21 cellular contexts compared by ENCODE assay signal in genomic region chr4:763922-764321, GRCh38. TPM values are rescaled to one million over a fixed set of nuclear protein-coding genes. Genes with fewer than 3 reads are reported as not detected.
DNase-seq lines count a peak whose midpoint lies in the region; ATAC-seq and TF ChIP-seq lines count a peak whose summit lies in the region.
"Had no signal": no experiment of that assay in that cellular context is flagged by ENCODE, and none has a peak within 500 bp of the region (broad histone marks: within the 10 kb centered on the region; RNA-seq: fewer than 3 reads in every experiment).

No MANE protein-coding gene starts in this region.

- no peaks in the 10 kb centered on the region for H3K27me3 ChIP-seq in right lobe of liver
- H3K27me3 ChIP-seq: BLaER1, esophagus squamous epithelium, gastroesophageal sphincter, neural progenitor cell had no signal

- no peak overlapping the region for H3K4me3 ChIP-seq in right lobe of liver
- H3K4me3 ChIP-seq: BLaER1, esophagus squamous epithelium, gastroesophageal sphincter, neural progenitor cell had no signal

- TF ChIP-seq POLR2A in right lobe of liver (IDR thresholded peaks at IDR 0.05): no peak

- peak; percentile 16 for ATAC-seq in Right ventricle myocardium superior (ENCODE audit: poor library complexity)
- ATAC-seq in T-helper 17 cell: peak; percentile 73
- peak; percentile 4 to 17 (median 12) for ATAC-seq in right lobe of liver
- peak; percentile 52 for ATAC-seq in stimulated activated effector memory CD8-positive, alpha-beta T cell treated with anti-CD3 and anti-CD28 coated beads, Interleukin-12 subunit alpha, Interleukin-12 subunit beta, amount 100 ng/mL, for 72 hours
- ATAC-seq: gastroesophageal sphincter had no signal

- WGBS in right lobe of liver (ENCODE audit: insufficient coverage, low coverage, low lambda C conversion rate, missing lambda C conversion rate): 33% methylated on average over 1 of the region's 11 CpGs

- H3K27me3 Mint-ChIP-seq in T-helper 17 cell: no peaks in the 10 kb centered on the region
- H3K27me3 Mint-ChIP-seq: activated CD4-positive, alpha-beta T cell treated with anti-CD3 and anti-CD28 coated beads, Interleukin-2, amount 10 ng/mL, durations not matched to agents 7 days and 5 days had no signal

- peaks cover 35% of the 10 kb centered on the region for H3K4me1 Mint-ChIP-seq in T-helper 17 cell
- peaks cover 60% of the 10 kb centered on the region for H3K4me1 Mint-ChIP-seq in stimulated activated effector memory CD8-positive, alpha-beta T cell treated with anti-CD3 and anti-CD28 coated beads, Interleukin-12 subunit alpha, Interleukin-12 subunit beta, amount 100 ng/mL, for 72 hours

- H3K4me1 ChIP-seq in right lobe of liver: peaks cover 0 to 19% (median 4%) of the 10 kb centered on the region in 4 donors
- H3K4me1 ChIP-seq: neural progenitor cell had no signal

- peaks cover 0 to 27% (median 4%) of the 10 kb centered on the region in 4 donors for H3K36me3 ChIP-seq in right lobe of liver

- H3K36me3 Mint-ChIP-seq in T-helper 17 cell (ENCODE audit: low read depth): peaks cover 4% of the 10 kb centered on the region
- peaks cover 87% of the 10 kb centered on the region for H3K36me3 Mint-ChIP-seq in stimulated activated effector memory CD8-positive, alpha-beta T cell treated with anti-CD3 and anti-CD28 coated beads, Interleukin-12 subunit alpha, Interleukin-12 subunit beta, amount 100 ng/mL, for 72 hours

- in situ Hi-C loops in GM13976 (cut with MboI; ENCODE audit: low sequenced_read_pairs, unreplicated experiment): no loop called here

- H3K27ac Mint-ChIP-seq in T-helper 17 cell: peak overlapping the region; percentile 86
- H3K27ac Mint-ChIP-seq in stimulated activated effector memory CD8-positive, alpha-beta T cell treated with anti-CD3 and anti-CD28 coated beads, Interleukin-12 subunit alpha, Interleukin-12 subunit beta, amount 100 ng/mL, for 72 hours: peak overlapping the region; percentile 89
- H3K27ac Mint-ChIP-seq: neural progenitor cell had no signal

- TF ChIP-seq CTCF in right lobe of liver (IDR thresholded peaks at IDR 0.05) (no peak), GM13976 (IDR thresholded peaks at IDR 0.05; ENCODE audit: borderline replicate concordance, control extremely low read depth, extremely low read depth, insufficient read depth, missing control alignments) (no peak)

- no peak overlapping the region for H3K27ac ChIP-seq in right lobe of liver
- H3K27ac ChIP-seq: BLaER1, esophagus squamous epithelium, gastroesophageal sphincter, KMS-11, neural progenitor cell, VCaP had no signal

- H3K9me3 ChIP-seq in T-helper 17 cell (ENCODE audit: control insufficient read depth, low read length, poor library complexity, severe bottlenecking) (no peaks in the 10 kb centered on the region), right lobe of liver (no peaks in the 10 kb centered on the region)
- H3K9me3 ChIP-seq: BLaER1, esophagus squamous epithelium had no signal

- DNase-seq in Right ventricle myocardium superior: peak; percentile 40
- no peak for DNase-seq in cardiac septum (ENCODE audit: low spot score)
- DNase-seq in T-helper 17 cell: no peak
- peak in 2 of 3 donors; percentile 34 to 53 for DNase-seq in right lobe of liver
- DNase-seq in stimulated activated effector memory CD8-positive, alpha-beta T cell treated with anti-CD3 and anti-CD28 coated beads, Interleukin-12 subunit alpha, Interleukin-12 subunit beta, amount 100 ng/mL, for 72 hours (ENCODE audit: low spot score in 2 of 2): no peak
- DNase-seq in central memory CD4-positive, alpha-beta T cell: no peak
- DNase-seq in stimulated activated naive CD4-positive, alpha-beta T cell (lab: John Stamatoyannopoulos, UW): no peak
- no peak for DNase-seq in GM13976 (ENCODE audit: low spot score)
- DNase-seq: activated CD4-positive, alpha-beta T cell treated with anti-CD3 and anti-CD28 coated beads, Interleukin-2, amount 10 ng/mL, durations not matched to agents 7 days and 5 days; activated naive CD4-positive, alpha-beta T cell treated with anti-CD3 and anti-CD28 coated beads for 36 hours; effector CD4-positive, alpha-beta T cell; esophagus squamous epithelium; NCI-H187 treated with DMSO at 0.1 percent for 48 hours; NCI-H2227 treated with DMSO at 0.1 percent for 48 hours; NCI-H774; SIG-M5 had no signal

- H3K4me3 Mint-ChIP-seq in T-helper 17 cell: peak overlapping the region; percentile 57
- peak overlapping the region; percentile 28 for H3K4me3 Mint-ChIP-seq in stimulated activated effector memory CD8-positive, alpha-beta T cell treated with anti-CD3 and anti-CD28 coated beads, Interleukin-12 subunit alpha, Interleukin-12 subunit beta, amount 100 ng/mL, for 72 hours
- H3K4me3 Mint-ChIP-seq: activated CD4-positive, alpha-beta T cell treated with anti-CD3 and anti-CD28 coated beads, Interleukin-2, amount 10 ng/mL, durations not matched to agents 7 days and 5 days; activated naive CD4-positive, alpha-beta T cell treated with anti-CD3 and anti-CD28 coated beads for 36 hours had no signal

- intact Hi-C loops in Right ventricle myocardium superior (cut with DNase I): no loop called here
- intact Hi-C loops in cardiac septum (cut with DNase I): no loop called here
- intact Hi-C loops in right lobe of liver (cut with DNase I): no loop called here

- no peaks in the 10 kb centered on the region for H3K9me3 Mint-ChIP-seq in stimulated activated effector memory CD8-positive, alpha-beta T cell treated with anti-CD3 and anti-CD28 coated beads, Interleukin-12 subunit alpha, Interleukin-12 subunit beta, amount 100 ng/mL, for 72 hours
- H3K9me3 Mint-ChIP-seq: activated CD4-positive, alpha-beta T cell treated with anti-CD3 and anti-CD28 coated beads, Interleukin-2, amount 10 ng/mL, durations not matched to agents 7 days and 5 days; activated naive CD4-positive, alpha-beta T cell treated with anti-CD3 and anti-CD28 coated beads for 36 hours had no signal

RNA-seq across cellular contexts. Expression of gene PCGF3, which starts 58.3 kb away (rescaled TPM):
- total RNA-seq in Right ventricle myocardium superior: 20.8 TPM
- total RNA-seq in cardiac septum: 24.3 TPM
- 10 to 100 TPM; 31.3 to 38.0 TPM for total RNA-seq in T-helper 17 cell
- total RNA-seq in right lobe of liver: 10 to 100 TPM; 13.0 to 23.5 (median 14.7) TPM

Comparison
In these comparisons a context has a peak if more than half of its experiments do, and no peak if none do; other contexts are left out.
1. DNase-seq: peak in Right ventricle myocardium superior (single experiment) and right lobe of liver (2 of 3); none in cardiac septum (single experiment), T-helper 17 cell (0 of 3), stimulated activated effector memory CD8-positive, alpha-beta T cell treated with anti-CD3 and anti-CD28 coated beads, Interleukin-12 subunit alpha, Interleukin-12 subunit beta, amount 100 ng/mL, for 72 hours (0 of 2), central memory CD4-positive, alpha-beta T cell (single experiment), stimulated activated naive CD4-positive, alpha-beta T cell (0 of 6) and GM13976 (single experiment).
2. ATAC-seq: peak in every context shown above with its lines; median percentile 73 in T-helper 17 cell; 52 in stimulated activated effector memory CD8-positive, alpha-beta T cell treated with anti-CD3 and anti-CD28 coated beads, Interleukin-12 subunit alpha, Interleukin-12 subunit beta, amount 100 ng/mL, for 72 hours; 16 in Right ventricle myocardium superior; 12 in right lobe of liver.